Comparison of ENCODE assay signal across 8 cellular contexts in genomic region chr4:24551492-24552330, GRCh38. TPM values are rescaled to one million over a fixed set of nuclear protein-coding genes. Genes with fewer than 3 reads are reported as not detected.
DNase-seq lines count a peak whose midpoint lies in the region; ATAC-seq and TF ChIP-seq lines count a peak whose summit lies in the region.

No MANE protein-coding gene starts in this region.

- peaks cover 23% of the 10 kb centered on the region for H3K4me1 ChIP-seq in body of pancreas

- H3K27ac Mint-ChIP-seq in CD14-positive monocyte: peak overlapping the region in 1 of 7 donors; percentile 15

- intact Hi-C loops in CD14-positive monocyte (cut with micrococcal nuclease): no loop called here
- intact Hi-C loops in body of pancreas (cut with DNase I): no loop called here

- H3K36me3 ChIP-seq in body of pancreas (replicated peaks in 1 of 2; ENCODE audit: insufficient read depth in 1 of 2, low read depth in 2 of 2): peaks cover 0 to 8% of the 10 kb centered on the region in 2 donors

- peak; percentile 54 for ATAC-seq in HG02852 (IDR thresholded peaks at IDR 0.05; ENCODE audit: unreplicated experiment)
- no peak for ATAC-seq in body of pancreas

- DNase-seq in CD14-positive monocyte (ENCODE audit: low spot score) (no peak), body of pancreas (no peak), medulla oblongata (ENCODE audit: extremely low spot score) (peak; percentile 34), NCI-H1048 (lab: John Stamatoyannopoulos, UW) (no peak), occipital lobe (lab: John Stamatoyannopoulos, UW) (no peak), COR-L47 (lab: John Stamatoyannopoulos, UW) (no peak), activated gamma-delta T cell (lab: John Stamatoyannopoulos, UW) (no peak)

- no peaks in the 10 kb centered on the region for H3K9me3 Mint-ChIP-seq in CD14-positive monocyte

- WGBS in body of pancreas, 2 donors: 64 to 68% methylated on average over 2 of the region's 2 CpGs

- TF ChIP-seq CTCF in CD14-positive monocyte (IDR thresholded peaks at IDR 0.05): peak; percentile 45
- peak in 6 of 7 experiments; percentile 11 to 47 (median 20) for TF ChIP-seq CTCF in body of pancreas (IDR thresholded peaks at IDR 0.05)

- no peak overlapping the region for H3K4me3 Mint-ChIP-seq in CD14-positive monocyte

- no peak overlapping the region for H3K27ac ChIP-seq in body of pancreas

- no peaks in the 10 kb centered on the region for H3K9me3 ChIP-seq in body of pancreas

- H3K27me3 Mint-ChIP-seq in CD14-positive monocyte (ENCODE audit: low read depth in 3 of 3): no peaks in the 10 kb centered on the region

- H3K27me3 ChIP-seq in body of pancreas: no peaks in the 10 kb centered on the region

- H3K36me3 Mint-ChIP-seq in CD14-positive monocyte: peaks cover 43 to 65% of the 10 kb centered on the region in 2 donors

- H3K4me1 Mint-ChIP-seq in CD14-positive monocyte: peaks cover 2% of the 10 kb centered on the region

- no peak overlapping the region for H3K4me3 ChIP-seq in body of pancreas

- no peak for TF ChIP-seq POLR2A in body of pancreas (IDR thresholded peaks at IDR 0.05)

RNA-seq across cellular contexts. Expression of gene DHX15, which starts 32.6 kb away (rescaled TPM):
- 10 to 100 TPM; 27.2 to 37.5 TPM for polyA plus RNA-seq in CD14-positive monocyte
- total RNA-seq in body of pancreas: 100 to 1,000 TPM in 1 of 2 donors, 10 to 100 TPM in 1; 83.7 to 104 TPM
- total RNA-seq in occipital lobe: 225 TPM
